Comparison of ENCODE assay signal across 1 cellular context in the genomic region with DNA sequence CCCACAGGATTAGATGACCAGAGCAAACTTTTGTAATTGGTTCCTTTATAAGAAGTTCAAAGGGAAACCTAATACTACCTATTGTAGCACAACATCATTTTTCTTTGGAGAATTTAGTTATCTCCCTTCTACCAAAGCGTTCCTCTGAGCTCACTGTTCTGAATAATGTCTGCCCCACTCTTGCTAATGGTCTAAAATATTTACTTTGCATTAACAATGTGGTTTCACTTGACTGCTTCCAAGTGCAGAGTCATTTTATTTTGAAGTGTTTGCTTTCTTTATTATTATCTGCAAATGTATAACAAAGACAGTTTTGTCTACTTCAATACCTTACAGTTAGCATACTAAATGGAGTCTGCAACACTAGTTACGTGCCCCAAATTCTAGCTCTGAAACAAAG.
TF ChIP-seq lines count a peak whose summit lies in the region.

No MANE protein-coding gene starts in this region.

TF ChIP-seq in HEK293, 187 proteins besides CTCF, POLR2A, EP300 and RAD21 (continued from another document and continues in another):
- TF ChIP-seq, protein P1, sequence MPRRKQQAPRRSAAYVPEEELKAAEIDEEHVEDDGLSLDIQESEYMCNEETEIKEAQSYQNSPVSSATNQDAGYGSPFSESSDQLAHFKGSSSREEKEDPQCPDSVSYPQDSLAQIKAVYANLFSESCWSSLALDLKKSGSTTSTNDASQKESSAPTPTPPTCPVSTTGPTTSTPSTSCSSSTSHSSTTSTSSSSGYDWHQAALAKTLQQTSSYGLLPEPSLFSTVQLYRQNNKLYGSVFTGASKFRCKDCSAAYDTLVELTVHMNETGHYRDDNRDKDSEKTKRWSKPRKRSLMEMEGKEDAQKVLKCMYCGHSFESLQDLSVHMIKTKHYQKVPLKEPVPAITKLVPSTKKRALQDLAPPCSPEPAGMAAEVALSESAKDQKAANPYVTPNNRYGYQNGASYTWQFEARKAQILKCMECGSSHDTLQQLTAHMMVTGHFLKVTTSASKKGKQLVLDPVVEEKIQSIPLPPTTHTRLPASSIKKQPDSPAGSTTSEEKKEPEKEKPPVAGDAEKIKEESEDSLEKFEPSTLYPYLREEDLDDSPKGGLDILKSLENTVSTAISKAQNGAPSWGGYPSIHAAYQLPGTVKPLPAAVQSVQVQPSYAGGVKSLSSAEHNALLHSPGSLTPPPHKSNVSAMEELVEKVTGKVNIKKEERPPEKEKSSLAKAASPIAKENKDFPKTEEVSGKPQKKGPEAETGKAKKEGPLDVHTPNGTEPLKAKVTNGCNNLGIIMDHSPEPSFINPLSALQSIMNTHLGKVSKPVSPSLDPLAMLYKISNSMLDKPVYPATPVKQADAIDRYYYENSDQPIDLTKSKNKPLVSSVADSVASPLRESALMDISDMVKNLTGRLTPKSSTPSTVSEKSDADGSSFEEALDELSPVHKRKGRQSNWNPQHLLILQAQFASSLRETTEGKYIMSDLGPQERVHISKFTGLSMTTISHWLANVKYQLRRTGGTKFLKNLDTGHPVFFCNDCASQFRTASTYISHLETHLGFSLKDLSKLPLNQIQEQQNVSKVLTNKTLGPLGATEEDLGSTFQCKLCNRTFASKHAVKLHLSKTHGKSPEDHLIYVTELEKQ (tag by site-specific recombination; IDR thresholded peaks at IDR 0.05; ENCODE audit: borderline replicate concordance): peak; percentile 82; the same call in 1 of the 2 replicates
- TF ChIP-seq MYNN (tag by site-specific recombination; IDR thresholded peaks at IDR 0.05; ENCODE audit: borderline replicate concordance) (peak; percentile 70; the same call in 1 of the 2 replicates), ZNF621 (tag by site-specific recombination; IDR thresholded peaks at IDR 0.05) (no peak), ZNF362 (tag by site-specific recombination; IDR thresholded peaks at IDR 0.05) (no peak), RBAK (tag by site-specific recombination; IDR thresholded peaks at IDR 0.05) (no peak), ZSCAN30 (tag by site-specific recombination; IDR thresholded peaks at IDR 0.05) (peak; percentile 55; the same call in 1 of the 2 replicates), ZNF366 (tag by site-specific recombination; conservative IDR thresholded peaks at IDR 0.05) (peak; percentile 30; the same call in 1 of the 2 replicates), ZNF792 (tag by site-specific recombination; IDR thresholded peaks at IDR 0.05) (no peak), SP2 (tag by site-specific recombination; IDR thresholded peaks at IDR 0.05) (no peak), SETDB1 (IDR thresholded peaks at IDR 0.05; ENCODE audit: insufficient read length, low read length) (no peak), ZFP3 (tag by site-specific recombination; IDR thresholded peaks at IDR 0.05; ENCODE audit: low read depth) (no peak), ATF2 (tag by site-specific recombination; IDR thresholded peaks at IDR 0.05; ENCODE audit: low read depth) (0 out of 2 replicates have a peak, but pooled peaks have one; percentile 32), ZNF558 (tag by site-specific recombination; IDR thresholded peaks at IDR 0.05) (no peak), OVOL3 (tag by site-specific recombination; IDR thresholded peaks at IDR 0.05) (peak; percentile 72), BCL11A (tag by site-specific recombination; IDR thresholded peaks at IDR 0.05; ENCODE audit: low read depth) (peak; percentile 59; the same call in 1 of the 2 replicates), MEIS1 (CRISPR knock-in tag; IDR thresholded peaks at IDR 0.05; ENCODE audit: borderline replicate concordance) (no peak), ZBTB8A (tag by site-specific recombination; IDR thresholded peaks at IDR 0.05) (no peak), ZNF146 (tag by site-specific recombination; IDR thresholded peaks at IDR 0.05) (no peak), ZNF449 (tag by site-specific recombination; IDR thresholded peaks at IDR 0.05) (peak; percentile 37; the same call in 1 of the 2 replicates), IKZF3 (tag by site-specific recombination; IDR thresholded peaks at IDR 0.05) (peak; percentile 75; the same call in 1 of the 2 replicates), KLF10 (tag by site-specific recombination; IDR thresholded peaks at IDR 0.05) (peak; percentile 31; the same call in 1 of the 2 replicates), ZNF837 (tag by site-specific recombination; IDR thresholded peaks at IDR 0.05) (no peak), GLI2 (tag by site-specific recombination; IDR thresholded peaks at IDR 0.05; ENCODE audit: borderline replicate concordance, low read depth) (peak; percentile 75; the same call in 1 of the 2 replicates), PRDM6 (tag by site-specific recombination; IDR thresholded peaks at IDR 0.05) (peak; percentile 98), ZBTB10 (tag by site-specific recombination; IDR thresholded peaks at IDR 0.05) (no peak)
- TF ChIP-seq, protein P2, sequence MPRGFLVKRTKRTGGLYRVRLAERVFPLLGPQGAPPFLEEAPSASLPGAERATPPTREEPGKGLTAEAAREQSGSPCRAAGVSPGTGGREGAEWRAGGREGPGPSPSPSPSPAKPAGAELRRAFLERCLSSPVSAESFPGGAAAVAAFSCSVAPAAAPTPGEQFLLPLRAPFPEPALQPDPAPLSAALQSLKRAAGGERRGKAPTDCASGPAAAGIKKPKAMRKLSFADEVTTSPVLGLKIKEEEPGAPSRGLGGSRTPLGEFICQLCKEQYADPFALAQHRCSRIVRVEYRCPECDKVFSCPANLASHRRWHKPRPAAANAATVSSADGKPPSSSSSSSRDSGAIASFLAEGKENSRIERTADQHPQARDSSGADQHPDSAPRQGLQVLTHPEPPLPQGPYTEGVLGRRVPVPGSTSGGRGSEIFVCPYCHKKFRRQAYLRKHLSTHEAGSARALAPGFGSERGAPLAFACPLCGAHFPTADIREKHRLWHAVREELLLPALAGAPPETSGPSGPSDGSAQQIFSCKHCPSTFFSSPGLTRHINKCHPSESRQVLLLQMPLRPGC (tag by site-specific recombination; IDR thresholded peaks at IDR 0.05): peak; percentile 67
- TF ChIP-seq, protein P3, sequence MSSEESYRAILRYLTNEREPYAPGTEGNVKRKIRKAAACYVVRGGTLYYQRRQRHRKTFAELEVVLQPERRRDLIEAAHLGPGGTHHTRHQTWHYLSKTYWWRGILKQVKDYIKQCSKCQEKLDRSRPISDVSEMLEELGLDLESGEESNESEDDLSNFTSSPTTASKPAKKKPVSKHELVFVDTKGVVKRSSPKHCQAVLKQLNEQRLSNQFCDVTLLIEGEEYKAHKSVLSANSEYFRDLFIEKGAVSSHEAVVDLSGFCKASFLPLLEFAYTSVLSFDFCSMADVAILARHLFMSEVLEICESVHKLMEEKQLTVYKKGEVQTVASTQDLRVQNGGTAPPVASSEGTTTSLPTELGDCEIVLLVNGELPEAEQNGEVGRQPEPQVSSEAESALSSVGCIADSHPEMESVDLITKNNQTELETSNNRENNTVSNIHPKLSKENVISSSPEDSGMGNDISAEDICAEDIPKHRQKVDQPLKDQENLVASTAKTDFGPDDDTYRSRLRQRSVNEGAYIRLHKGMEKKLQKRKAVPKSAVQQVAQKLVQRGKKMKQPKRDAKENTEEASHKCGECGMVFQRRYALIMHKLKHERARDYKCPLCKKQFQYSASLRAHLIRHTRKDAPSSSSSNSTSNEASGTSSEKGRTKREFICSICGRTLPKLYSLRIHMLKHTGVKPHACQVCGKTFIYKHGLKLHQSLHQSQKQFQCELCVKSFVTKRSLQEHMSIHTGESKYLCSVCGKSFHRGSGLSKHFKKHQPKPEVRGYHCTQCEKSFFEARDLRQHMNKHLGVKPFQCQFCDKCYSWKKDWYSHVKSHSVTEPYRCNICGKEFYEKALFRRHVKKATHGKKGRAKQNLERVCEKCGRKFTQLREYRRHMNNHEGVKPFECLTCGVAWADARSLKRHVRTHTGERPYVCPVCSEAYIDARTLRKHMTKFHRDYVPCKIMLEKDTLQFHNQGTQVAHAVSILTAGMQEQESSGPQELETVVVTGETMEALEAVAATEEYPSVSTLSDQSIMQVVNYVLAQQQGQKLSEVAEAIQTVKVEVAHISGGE (tag by site-specific recombination; conservative IDR thresholded peaks at IDR 0.05; ENCODE audit: low read depth): no peak
- TF ChIP-seq, protein P4, sequence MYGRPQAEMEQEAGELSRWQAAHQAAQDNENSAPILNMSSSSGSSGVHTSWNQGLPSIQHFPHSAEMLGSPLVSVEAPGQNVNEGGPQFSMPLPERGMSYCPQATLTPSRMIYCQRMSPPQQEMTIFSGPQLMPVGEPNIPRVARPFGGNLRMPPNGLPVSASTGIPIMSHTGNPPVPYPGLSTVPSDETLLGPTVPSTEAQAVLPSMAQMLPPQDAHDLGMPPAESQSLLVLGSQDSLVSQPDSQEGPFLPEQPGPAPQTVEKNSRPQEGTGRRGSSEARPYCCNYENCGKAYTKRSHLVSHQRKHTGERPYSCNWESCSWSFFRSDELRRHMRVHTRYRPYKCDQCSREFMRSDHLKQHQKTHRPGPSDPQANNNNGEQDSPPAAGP (tag by site-specific recombination; IDR thresholded peaks at IDR 0.05): no peak
- TF ChIP-seq, protein P5, sequence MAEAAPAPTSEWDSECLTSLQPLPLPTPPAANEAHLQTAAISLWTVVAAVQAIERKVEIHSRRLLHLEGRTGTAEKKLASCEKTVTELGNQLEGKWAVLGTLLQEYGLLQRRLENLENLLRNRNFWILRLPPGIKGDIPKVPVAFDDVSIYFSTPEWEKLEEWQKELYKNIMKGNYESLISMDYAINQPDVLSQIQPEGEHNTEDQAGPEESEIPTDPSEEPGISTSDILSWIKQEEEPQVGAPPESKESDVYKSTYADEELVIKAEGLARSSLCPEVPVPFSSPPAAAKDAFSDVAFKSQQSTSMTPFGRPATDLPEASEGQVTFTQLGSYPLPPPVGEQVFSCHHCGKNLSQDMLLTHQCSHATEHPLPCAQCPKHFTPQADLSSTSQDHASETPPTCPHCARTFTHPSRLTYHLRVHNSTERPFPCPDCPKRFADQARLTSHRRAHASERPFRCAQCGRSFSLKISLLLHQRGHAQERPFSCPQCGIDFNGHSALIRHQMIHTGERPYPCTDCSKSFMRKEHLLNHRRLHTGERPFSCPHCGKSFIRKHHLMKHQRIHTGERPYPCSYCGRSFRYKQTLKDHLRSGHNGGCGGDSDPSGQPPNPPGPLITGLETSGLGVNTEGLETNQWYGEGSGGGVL (tag by site-specific recombination; IDR thresholded peaks at IDR 0.05): no peak
